Comparison of ENCODE assay signal across 25 cellular contexts in genomic region chr17:41419712-41420111, GRCh38. TPM values are rescaled to one million over a fixed set of nuclear protein-coding genes. Genes with fewer than 3 reads are reported as not detected.
"Had no signal": no experiment of that assay in that cellular context is flagged by ENCODE, and none has a peak within 500 bp of the region (broad histone marks: within the 10 kb centered on the region; RNA-seq: fewer than 3 reads in every experiment).

No MANE protein-coding gene starts in this region.

- H3K27ac Mint-ChIP-seq: activated naive CD4-positive, alpha-beta T cell treated with anti-CD3 and anti-CD28 coated beads, Interleukin-2, amount 50 U/mL, for 24 hours; dendritic cell treated with granulocyte-macrophage colony-stimulating factor and Interleukin-4, amounts not matched to agents 40 ng/mL and 50 ng/mL, for 4 days; effector memory CD8-positive, alpha-beta T cell; natural killer cell treated with Interleukin-12 subunit alpha and Interleukin-12 subunit beta and Interleukin-15 and Interleukin-18, amount 100 ng/mL, for 72 hours; stimulated activated memory B cell treated with anti-CD40 and anti-IgM and Interleukin-4, amounts not matched to agents 10 μg/mL and 1 μg/mL and 100 μg/mL, for 72 hours had no signal

- H3K27ac ChIP-seq: ascending aorta, gastrocnemius medialis, neutrophil, parathyroid adenoma, sigmoid colon, thyroid gland, VCaP had no signal

- DNase-seq: activated CD4-positive, alpha-beta T cell treated with anti-CD3 and anti-CD28 coated beads for 1 hour; activated CD8-positive, alpha-beta memory T cell treated with anti-CD3 and anti-CD28 coated beads for 24 hours; activated CD8-positive, alpha-beta memory T cell treated with anti-CD3 and anti-CD28 coated beads, Interleukin-2, amount 50 U/mL, for 48 hours; activated effector memory CD4-positive, alpha-beta T cell treated with Interleukin-2 at 50 U/mL for 16 hours; activated T-cell treated with anti-CD3 and anti-CD28 coated beads, Interleukin-2, amount 50 U/mL, for 48 hours; effector memory CD8-positive, alpha-beta T cell; head of caudate nucleus; sigmoid colon; stimulated activated CD4-positive, alpha-beta T cell treated with anti-CD3 and anti-CD28 coated beads, Interleukin-4, amount 100 ng/mL, for 4 hours; T-helper 2 cell; thyroid gland had no signal

- H3K9me3 ChIP-seq: ascending aorta, gastrocnemius medialis, neutrophil, sigmoid colon, thyroid gland had no signal

- H3K27me3 Mint-ChIP-seq: activated naive CD4-positive, alpha-beta T cell treated with anti-CD3 and anti-CD28 coated beads, Interleukin-2, amount 50 U/mL, for 24 hours; stimulated activated memory B cell treated with anti-CD40 and anti-IgM and Interleukin-4, amounts not matched to agents 10 μg/mL and 1 μg/mL and 100 μg/mL, for 72 hours had no signal

- H3K36me3 ChIP-seq: ascending aorta, gastrocnemius medialis, neutrophil, sigmoid colon, thyroid gland had no signal

- H3K27me3 ChIP-seq: ascending aorta, gastrocnemius medialis, thyroid gland had no signal

- H3K4me1 ChIP-seq: parathyroid adenoma had no signal

- H3K36me3 Mint-ChIP-seq: activated naive CD4-positive, alpha-beta T cell treated with anti-CD3 and anti-CD28 coated beads, Interleukin-2, amount 50 U/mL, for 24 hours; natural killer cell treated with Interleukin-12 subunit alpha and Interleukin-12 subunit beta and Interleukin-15 and Interleukin-18, amount 100 ng/mL, for 72 hours; stimulated activated memory B cell treated with anti-CD40 and anti-IgM and Interleukin-4, amounts not matched to agents 10 μg/mL and 1 μg/mL and 100 μg/mL, for 72 hours had no signal

- H3K79me2 ChIP-seq: parathyroid adenoma had no signal

- ATAC-seq: effector memory CD8-positive, alpha-beta T cell; natural killer cell treated with Interleukin-12 subunit alpha and Interleukin-12 subunit beta and Interleukin-15 and Interleukin-18, amount 100 ng/mL, for 72 hours; stimulated activated memory B cell treated with anti-CD40 and anti-IgM and Interleukin-4, amounts not matched to agents 10 μg/mL and 1 μg/mL and 100 μg/mL, for 72 hours had no signal

- H3K4me3 ChIP-seq: ascending aorta, gastrocnemius medialis, sigmoid colon, thyroid gland had no signal

- H2AFZ ChIP-seq: parathyroid adenoma had no signal

- H3K9ac ChIP-seq: parathyroid adenoma had no signal

- H3K4me3 Mint-ChIP-seq: activated naive CD4-positive, alpha-beta T cell treated with anti-CD3 and anti-CD28 coated beads, Interleukin-2, amount 50 U/mL, for 24 hours; dendritic cell treated with granulocyte-macrophage colony-stimulating factor and Interleukin-4, amounts not matched to agents 40 ng/mL and 50 ng/mL, for 4 days; effector memory CD8-positive, alpha-beta T cell; natural killer cell treated with Interleukin-12 subunit alpha and Interleukin-12 subunit beta and Interleukin-15 and Interleukin-18, amount 100 ng/mL, for 72 hours; stimulated activated memory B cell treated with anti-CD40 and anti-IgM and Interleukin-4, amounts not matched to agents 10 μg/mL and 1 μg/mL and 100 μg/mL, for 72 hours had no signal

RNA-seq across cellular contexts. Expression of gene KRT37, which starts 4.7 kb away (rescaled TPM):
- total RNA-seq: ascending aorta; chondrocyte; epithelial cell of proximal tubule; gastrocnemius medialis; lower leg skin; natural killer cell treated with Interleukin-12 subunit alpha and Interleukin-12 subunit beta and Interleukin-15 and Interleukin-18, amount 100 ng/mL, for 72 hours; renal cortical epithelial cell; sigmoid colon; thyroid gland had no signal
- polyA plus RNA-seq: adipose tissue, sigmoid colon had no signal

RNA-seq across cellular contexts. Expression of gene KRT38, which starts 21.1 kb away (rescaled TPM):
- total RNA-seq: ascending aorta; chondrocyte; epithelial cell of proximal tubule; gastrocnemius medialis; natural killer cell treated with Interleukin-12 subunit alpha and Interleukin-12 subunit beta and Interleukin-15 and Interleukin-18, amount 100 ng/mL, for 72 hours; renal cortical epithelial cell; sigmoid colon; thyroid gland had no signal
- polyA plus RNA-seq: adipose tissue, sigmoid colon had no signal

RNA-seq across cellular contexts. Expression of gene KRT31, which starts 22.3 kb away (rescaled TPM):
- total RNA-seq: ascending aorta; chondrocyte; epithelial cell of proximal tubule; natural killer cell treated with Interleukin-12 subunit alpha and Interleukin-12 subunit beta and Interleukin-15 and Interleukin-18, amount 100 ng/mL, for 72 hours; renal cortical epithelial cell; sigmoid colon; thyroid gland had no signal
- polyA plus RNA-seq: adipose tissue, sigmoid colon had no signal

RNA-seq across cellular contexts. Expression of gene KRT34, which starts 37.6 kb away (rescaled TPM):
- total RNA-seq: ascending aorta; chondrocyte; gastrocnemius medialis; natural killer cell treated with Interleukin-12 subunit alpha and Interleukin-12 subunit beta and Interleukin-15 and Interleukin-18, amount 100 ng/mL, for 72 hours; sigmoid colon; thyroid gland had no signal
- polyA plus RNA-seq: sigmoid colon had no signal

RNA-seq across cellular contexts. Expression of gene KRT32, which starts 47.5 kb away (rescaled TPM):
- total RNA-seq: ascending aorta; chondrocyte; epithelial cell of proximal tubule; natural killer cell treated with Interleukin-12 subunit alpha and Interleukin-12 subunit beta and Interleukin-15 and Interleukin-18, amount 100 ng/mL, for 72 hours; renal cortical epithelial cell; sigmoid colon; thyroid gland had no signal
- polyA plus RNA-seq: sigmoid colon had no signal
